16 cellular contexts compared by ENCODE assay signal in genomic region chr4:15153662-15154061, GRCh38.
"Had no signal": no experiment of that assay in that cellular context is flagged by ENCODE, and none has a peak within 500 bp of the region (broad histone marks: within the 10 kb centered on the region; RNA-seq: fewer than 3 reads in every experiment).

No MANE protein-coding gene starts in this region.

- H3K27me3 ChIP-seq: heart left ventricle, right lobe of liver, tibial nerve, upper lobe of right lung, vagina had no signal

- H3K27ac ChIP-seq: heart left ventricle, parathyroid adenoma, prostate gland, right lobe of liver, tibial nerve, upper lobe of right lung, vagina had no signal

- H3K4me3 ChIP-seq: heart left ventricle, prostate gland, right lobe of liver, tibial nerve, upper lobe of right lung, vagina had no signal

- DNase-seq: dermis blood vessel endothelial cell; heart left ventricle; hippocampal formation; kidney glomerular epithelial cell; mesendoderm; naive B cell; occipital lobe; retina; right lobe of liver; stimulated activated CD4-positive, alpha-beta T cell treated with anti-CD3 and anti-CD28 coated beads, Interleukin-4, amount 100 ng/mL, for 24 hours; upper lobe of right lung had no signal

- H3K36me3 ChIP-seq: heart left ventricle, prostate gland, right lobe of liver, tibial nerve, upper lobe of right lung, vagina had no signal

- ATAC-seq: heart left ventricle; right lobe of liver; stimulated activated memory B cell treated with anti-CD40 and anti-IgM and Interleukin-4, amounts not matched to agents 10 μg/mL and 1 μg/mL and 100 μg/mL, for 72 hours; upper lobe of right lung had no signal
